In the genomic region with DNA sequence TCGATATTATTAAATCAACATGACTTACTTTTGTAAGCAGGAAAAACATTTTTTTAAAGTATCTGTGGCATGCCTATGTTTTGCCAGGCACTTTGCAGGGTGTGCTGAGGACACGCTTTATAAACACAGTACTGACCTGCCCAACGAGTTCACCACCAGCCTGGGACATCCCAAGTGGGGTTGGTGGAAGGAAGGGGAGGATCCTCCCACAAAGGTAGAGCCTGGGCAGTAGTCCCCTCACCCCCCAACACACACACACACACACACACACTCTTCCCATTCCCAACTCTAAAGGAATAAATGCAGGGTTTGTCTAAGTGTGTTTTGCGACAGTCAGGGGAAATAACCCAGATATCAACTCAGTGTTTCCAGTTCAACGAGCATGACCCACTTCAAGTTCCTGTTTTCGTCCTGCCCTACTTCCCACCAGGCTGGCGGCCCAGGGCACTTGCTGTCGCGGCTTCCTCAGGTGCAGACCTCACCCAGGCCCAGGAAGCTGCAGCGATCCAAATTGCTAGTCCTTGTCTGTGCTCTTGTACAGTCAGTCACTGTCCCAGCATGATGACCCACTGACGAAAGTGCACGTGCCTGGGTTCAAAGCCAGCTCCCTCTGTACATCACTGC, we compare ENCODE assay signal across 1 cellular context.
TF ChIP-seq lines count a peak whose summit lies in the region.

No MANE protein-coding gene starts in this region.

TF ChIP-seq in K562, 482 proteins besides CTCF, POLR2A, EP300 and RAD21 (continued from another document):
- 0 out of 2 replicates have a peak, but pooled peaks have one; percentile 49 for TF ChIP-seq SPI1 (IDR thresholded peaks at IDR 0.05; ENCODE audit: borderline replicate concordance, low read depth, low read length)
